ENCODE assay signal across 8 cellular contexts in the genomic region with DNA sequence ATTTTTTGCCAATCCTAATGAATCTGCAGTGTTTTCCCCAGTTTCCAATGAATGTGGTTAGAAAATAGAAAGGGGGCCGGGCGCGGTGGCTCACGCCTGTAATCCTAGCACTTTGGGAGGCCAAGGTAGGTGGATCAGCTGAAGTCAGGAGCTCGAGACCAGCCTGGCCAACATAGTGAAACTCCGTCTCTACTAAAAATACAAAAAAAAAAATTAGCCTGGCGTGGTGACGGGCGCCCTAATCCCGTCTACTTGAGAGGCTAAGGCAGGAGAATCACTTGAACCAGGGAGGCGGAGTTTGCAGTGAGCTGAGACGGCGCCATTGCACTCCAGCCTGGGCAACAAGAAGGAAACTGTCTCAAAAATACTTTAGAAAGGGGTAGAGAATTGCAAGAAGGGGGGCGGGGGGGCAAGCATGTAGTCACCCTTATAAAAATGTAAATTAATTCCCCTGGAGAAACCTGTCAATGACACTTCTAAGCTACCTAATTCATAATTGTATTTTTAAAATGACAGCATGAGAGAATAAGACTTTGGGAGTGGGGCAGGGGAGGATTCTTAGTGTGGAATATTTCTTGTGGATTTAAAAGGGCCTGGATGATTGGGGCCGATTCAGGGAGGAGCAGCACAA. TPM values are rescaled to one million over a fixed set of nuclear protein-coding genes. Genes with fewer than 3 reads are reported as not detected.
DNase-seq lines count a peak whose midpoint lies in the region; ATAC-seq and TF ChIP-seq lines count a peak whose summit lies in the region.

No MANE protein-coding gene starts in this region.

- H3K36me3 ChIP-seq in left lung (peaks cover 0 to 24% of the 10 kb centered on the region in 2 donors), tibial artery (peaks cover 13 to 29% (median 21%) of the 10 kb centered on the region in 3 donors)

- peak overlapping the region; percentile 100 for H3K27ac Mint-ChIP-seq in activated naive CD4-positive, alpha-beta T cell treated with anti-CD3 and anti-CD28 coated beads, Interleukin-2, amount 10 ng/mL, durations not matched to agents 7 days and 5 days
- H3K27ac Mint-ChIP-seq in activated naive CD8-positive, alpha-beta T cell treated with anti-CD3 and anti-CD28 coated beads, Interleukin-2, amount 10 ng/mL, durations not matched to agents 7 days and 5 days, result peak overlapping the region; percentile 100

- intact Hi-C loops in left lung (cut with DNase I), result no loop called here
- intact Hi-C loops in tibial artery (cut with DNase I; ENCODE audit: low total_unique reads), result loop anchor here (2.0 to 10.0 kb wide), 3 partner anchors 65 to 135 kb away; a partner anchor contains a TSS

- H3K27me3 ChIP-seq in left lung (no peaks in the 10 kb centered on the region), tibial artery (no peaks in the 10 kb centered on the region)

- H3K4me1 ChIP-seq in left lung (peaks cover 9 to 38% of the 10 kb centered on the region in 2 donors), tibial artery (peaks cover 0 to 29% (median 23%) of the 10 kb centered on the region in 4 donors)

- CTCF ChIA-PET in activated naive CD4-positive, alpha-beta T cell treated with anti-CD3 and anti-CD28 coated beads, Interleukin-2, amount 10 ng/mL, durations not matched to agents 7 days and 5 days (lab: Charles Lee), result interaction anchor here (0.7 to 2.8 kb wide), 6 partner anchors 8 to 135 kb away, joined by 3 to 15 read pairs (median 4); a partner anchor contains a TSS

- ATAC-seq in activated naive CD8-positive, alpha-beta T cell treated with anti-CD3 and anti-CD28 coated beads, Interleukin-2, amount 10 ng/mL, durations not matched to agents 7 days and 5 days (ENCODE audit: low read depth), result no peak
- peak; percentile 28 for ATAC-seq in left lung
- ATAC-seq in GM18858 (IDR thresholded peaks at IDR 0.05; ENCODE audit: unreplicated experiment), result no peak
- ATAC-seq in HG03442 (IDR thresholded peaks at IDR 0.05; ENCODE audit: unreplicated experiment), result no peak

- H3K36me3 Mint-ChIP-seq in activated naive CD4-positive, alpha-beta T cell treated with anti-CD3 and anti-CD28 coated beads, Interleukin-2, amount 10 ng/mL, durations not matched to agents 7 days and 5 days, result peaks cover 15% of the 10 kb centered on the region
- H3K36me3 Mint-ChIP-seq in activated naive CD8-positive, alpha-beta T cell treated with anti-CD3 and anti-CD28 coated beads, Interleukin-2, amount 10 ng/mL, durations not matched to agents 7 days and 5 days, result peaks cover 2% of the 10 kb centered on the region

- H3K4me3 ChIP-seq in left lung (peak overlapping the region; percentile 91 to 92), tibial artery (peak overlapping the region; percentile 88 to 96)

- H3K9me3 Mint-ChIP-seq in activated naive CD4-positive, alpha-beta T cell treated with anti-CD3 and anti-CD28 coated beads, Interleukin-2, amount 10 ng/mL, durations not matched to agents 7 days and 5 days, result no peaks in the 10 kb centered on the region
- H3K9me3 Mint-ChIP-seq in activated naive CD8-positive, alpha-beta T cell treated with anti-CD3 and anti-CD28 coated beads, Interleukin-2, amount 10 ng/mL, durations not matched to agents 7 days and 5 days, result no peaks in the 10 kb centered on the region

- H3K27me3 Mint-ChIP-seq in activated naive CD4-positive, alpha-beta T cell treated with anti-CD3 and anti-CD28 coated beads, Interleukin-2, amount 10 ng/mL, durations not matched to agents 7 days and 5 days, result no peaks in the 10 kb centered on the region
- no peaks in the 10 kb centered on the region for H3K27me3 Mint-ChIP-seq in activated naive CD8-positive, alpha-beta T cell treated with anti-CD3 and anti-CD28 coated beads, Interleukin-2, amount 10 ng/mL, durations not matched to agents 7 days and 5 days

- POLR2A ChIA-PET in activated naive CD8-positive, alpha-beta T cell treated with anti-CD3 and anti-CD28 coated beads, Interleukin-2, amount 10 ng/mL, durations not matched to agents 7 days and 5 days (lab: Charles Lee), result interaction anchor here (1.0 to 3.7 kb wide), 11 partner anchors 10 to 542 kb away, joined by 3 to 43 read pairs (median 19); a partner anchor contains a TSS

- H3K4me1 Mint-ChIP-seq in activated naive CD4-positive, alpha-beta T cell treated with anti-CD3 and anti-CD28 coated beads, Interleukin-2, amount 10 ng/mL, durations not matched to agents 7 days and 5 days, result peaks cover 37% of the 10 kb centered on the region
- H3K4me1 Mint-ChIP-seq in activated naive CD8-positive, alpha-beta T cell treated with anti-CD3 and anti-CD28 coated beads, Interleukin-2, amount 10 ng/mL, durations not matched to agents 7 days and 5 days, result peaks cover 28% of the 10 kb centered on the region

- peak overlapping the region; percentile 98 for H3K4me3 Mint-ChIP-seq in activated naive CD4-positive, alpha-beta T cell treated with anti-CD3 and anti-CD28 coated beads, Interleukin-2, amount 10 ng/mL, durations not matched to agents 7 days and 5 days
- H3K4me3 Mint-ChIP-seq in activated naive CD8-positive, alpha-beta T cell treated with anti-CD3 and anti-CD28 coated beads, Interleukin-2, amount 10 ng/mL, durations not matched to agents 7 days and 5 days, result peak overlapping the region; percentile 98

- H3K9me3 ChIP-seq in left lung (no peaks in the 10 kb centered on the region), tibial artery (no peaks in the 10 kb centered on the region)

- no peak for DNase-seq in activated naive CD4-positive, alpha-beta T cell treated with anti-CD3 and anti-CD28 coated beads, Interleukin-2, amount 10 ng/mL, durations not matched to agents 7 days and 5 days
- no peak for DNase-seq in activated naive CD4-positive, alpha-beta T cell treated with Interleukin-2 at 50 U/mL for 16 hours
- DNase-seq in activated naive CD8-positive, alpha-beta T cell treated with anti-CD3 and anti-CD28 coated beads, Interleukin-2, amount 10 ng/mL, durations not matched to agents 7 days and 5 days, result no peak
- DNase-seq in left lung, result peak in 1 of 2 donors; percentile 38
- DNase-seq in tibial artery, result no peak
- DNase-seq in activated CD4-positive, alpha-beta T cell treated with anti-CD3 and anti-CD28 coated beads for 1 hour, result no peak

- TF ChIP-seq CTCF in left lung (IDR thresholded peaks at IDR 0.05) (no peak), tibial artery (IDR thresholded peaks at IDR 0.05) (no peak)

- H3K27ac ChIP-seq in left lung (peak overlapping the region; percentile 94 to 99), tibial artery (peak overlapping the region; percentile 94 to 98)

RNA-seq across cellular contexts. Expression of a gene that starts 1.7 kb away (rescaled TPM):
- total RNA-seq in activated naive CD8-positive, alpha-beta T cell treated with anti-CD3 and anti-CD28 coated beads, Interleukin-2, amount 10 ng/mL, durations not matched to agents 7 days and 5 days, result 10 to 100 TPM; 43.6 to 44.1 TPM
- total RNA-seq in left lung, result 10 to 100 TPM; 32.6 to 49.8 TPM
